3 cellular contexts compared by ENCODE assay signal in the genomic region with DNA sequence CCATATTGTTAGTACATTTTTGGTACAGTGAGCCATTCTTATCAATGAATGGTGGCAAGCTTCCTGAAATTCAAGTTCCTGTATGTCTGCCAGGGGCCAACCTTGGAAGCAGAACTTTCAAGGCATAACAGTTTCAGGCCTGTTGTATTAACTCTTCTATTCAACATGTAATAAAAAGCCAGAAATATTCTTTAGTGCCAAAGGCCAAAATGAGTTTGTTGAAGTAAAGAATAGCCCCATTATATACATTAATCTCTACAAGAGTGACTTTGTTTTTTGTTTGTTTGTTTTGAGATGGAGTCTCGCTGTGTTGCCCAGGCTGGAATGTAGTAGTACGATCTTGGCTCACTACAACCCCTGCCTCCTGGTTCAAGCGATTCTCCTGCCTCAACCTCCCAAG.
"Had no signal": no experiment of that assay in that cellular context is flagged by ENCODE, and none has a peak within 500 bp of the region (broad histone marks: within the 10 kb centered on the region; RNA-seq: fewer than 3 reads in every experiment).

No MANE protein-coding gene starts in this region.

- ATAC-seq: GM12878 had no signal

- DNase-seq: GDM1, GF-D8 had no signal

- H3K4me3 ChIP-seq: GM12878 had no signal
